9 cellular contexts compared by ENCODE assay signal in the genomic region with DNA sequence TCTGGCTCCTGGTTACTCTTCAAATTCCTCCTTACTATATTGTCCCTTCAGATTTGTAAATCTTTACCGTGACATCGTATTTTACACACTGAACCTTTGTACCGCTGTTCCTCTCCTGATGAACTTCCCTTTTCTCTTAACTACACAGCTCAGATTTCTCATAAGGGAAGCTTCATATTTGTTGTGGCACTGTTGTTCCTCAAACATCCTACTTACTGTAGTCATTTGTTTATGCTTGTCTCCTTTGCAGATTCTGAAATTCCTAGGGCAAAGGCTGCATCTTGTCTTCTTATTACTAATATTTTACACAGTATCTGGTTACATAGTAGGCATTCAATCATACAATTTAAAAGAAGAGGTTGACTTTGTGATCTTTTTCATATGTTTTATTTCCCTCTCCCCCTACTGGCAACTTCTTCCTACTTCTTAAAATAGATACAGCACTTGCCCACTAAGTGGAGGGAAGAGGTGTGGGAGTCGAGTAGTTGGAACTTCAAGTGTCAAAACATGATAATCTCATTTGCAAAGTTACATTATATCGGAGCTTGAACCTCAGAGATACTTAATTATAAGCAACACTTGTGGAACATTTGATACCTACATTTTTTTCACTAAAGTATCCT. TPM values are rescaled to one million over a fixed set of nuclear protein-coding genes. Genes with fewer than 3 reads are reported as not detected.
A peak's percentile ranks its signal among the peaks of the same experiment; 100 is the strongest.
DNase-seq lines count a peak whose midpoint lies in the region; ATAC-seq and TF ChIP-seq lines count a peak whose summit lies in the region.
"Had no signal": no experiment of that assay in that cellular context is flagged by ENCODE, and none has a peak within 500 bp of the region (broad histone marks: within the 10 kb centered on the region; RNA-seq: fewer than 3 reads in every experiment).

No MANE protein-coding gene starts in this region.

- no peak overlapping the region for H2AFZ ChIP-seq in neural progenitor cell (replicated peaks)

- H3K36me3 Mint-ChIP-seq in IgD-negative memory B cell, result peaks cover 19% of the 10 kb centered on the region
- H3K36me3 Mint-ChIP-seq in neural progenitor cell, result peaks cover 13% of the 10 kb centered on the region

- H3K9ac ChIP-seq in neural progenitor cell, result no peak overlapping the region

- no peak overlapping the region for H3K4me3 ChIP-seq in neural progenitor cell

- H3K27ac Mint-ChIP-seq in IgD-negative memory B cell (peak overlapping the region in 1 of 3 donors; percentile 24), neural progenitor cell (no peak overlapping the region)

- H3K27me3 ChIP-seq in neural progenitor cell, result no peaks in the 10 kb centered on the region

- no peaks in the 10 kb centered on the region for H3K4me1 ChIP-seq in neural progenitor cell

- H3K79me2 ChIP-seq in neural progenitor cell (ENCODE audit: low read depth), result no peaks in the 10 kb centered on the region

- peak; percentile 6 for DNase-seq in cerebellar cortex (ENCODE audit: low spot score)
- DNase-seq in neural progenitor cell (ENCODE audit: low spot score), result no peak
- DNase-seq in A172 (ENCODE audit: low spot score), result no peak
- no peak for DNase-seq in foreskin melanocyte
- DNase-seq in NCI-H2171 treated with DMSO at 0.1 percent for 48 hours (lab: John Stamatoyannopoulos, UW), result no peak
- DNase-seq in islet precursor cell, result no peak
- DNase-seq: stimulated activated CD4-positive, alpha-beta T cell treated with anti-CD3 and anti-CD28 coated beads, Interleukin-2, amount 100 ng/mL, for 24 hours had no signal

- TF ChIP-seq CTCF in neural progenitor cell (IDR thresholded peaks at IDR 0.05), result peak; percentile 32

- no peaks in the 10 kb centered on the region for H3K9me3 Mint-ChIP-seq in IgD-negative memory B cell
- no peaks in the 10 kb centered on the region for H3K9me3 Mint-ChIP-seq in neural progenitor cell

- H3K4me1 Mint-ChIP-seq in IgD-negative memory B cell (peaks cover 37 to 51% (median 41%) of the 10 kb centered on the region in 3 donors), neural progenitor cell (peaks cover 4% of the 10 kb centered on the region)

- H4K20me1 ChIP-seq in neural progenitor cell (ENCODE audit: low read depth), result no peaks in the 10 kb centered on the region

- no peaks in the 10 kb centered on the region for H3K9me3 ChIP-seq in neural progenitor cell (ENCODE audit: low read depth)

- H3K4me3 Mint-ChIP-seq in IgD-negative memory B cell (peak overlapping the region; percentile 0 to 75 (median 12)), neural progenitor cell (no peak overlapping the region)

- no peaks in the 10 kb centered on the region for H3F3A ChIP-seq in neural progenitor cell (ENCODE audit: low read depth)

- peak; percentile 25 for ATAC-seq in GM18502 (IDR thresholded peaks at IDR 0.05; ENCODE audit: poor library complexity, unreplicated experiment)

- no peak overlapping the region for H3K27ac ChIP-seq in neural progenitor cell

- H3K36me3 ChIP-seq in neural progenitor cell, result no peaks in the 10 kb centered on the region

- no peaks in the 10 kb centered on the region for H3K27me3 Mint-ChIP-seq in IgD-negative memory B cell
- no peaks in the 10 kb centered on the region for H3K27me3 Mint-ChIP-seq in neural progenitor cell (ENCODE audit: insufficient read depth, low read depth)

- no peak overlapping the region for H3K4me2 ChIP-seq in neural progenitor cell

RNA-seq across cellular contexts. Expression of a gene that starts 50.0 kb away (rescaled TPM):
- polyA plus RNA-seq in IgD-negative memory B cell, result 32.8 TPM
- 12.1 and 17.0 TPM in 2 replicates for total RNA-seq in neural progenitor cell (ENCODE audit: low replicate concordance)
- total RNA-seq in A172 (2014; rRNA removed; shearing (Covaris generic)), result 8.4 and 9.2 TPM in 2 replicates
